ENCODE assay signal across 1 cellular context in the genomic region with DNA sequence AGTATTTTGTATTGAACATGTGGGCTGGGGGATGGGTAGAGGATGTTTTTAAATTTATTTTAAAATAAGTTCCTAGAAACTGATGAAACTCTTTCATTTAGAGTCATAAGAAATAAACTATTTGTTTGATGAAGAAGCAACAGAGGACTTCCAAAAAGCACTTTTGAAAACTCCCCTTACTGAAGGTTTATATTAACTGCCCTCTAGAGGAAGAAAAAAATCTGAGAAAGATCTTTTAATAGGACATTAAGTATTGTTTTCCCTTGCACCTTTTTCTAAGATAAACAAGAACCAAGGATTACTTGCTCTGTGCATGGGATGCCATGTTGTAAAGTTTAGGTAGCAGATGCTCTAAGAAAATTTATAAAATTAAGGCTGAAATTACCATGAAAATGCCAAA.
TF ChIP-seq lines count a peak whose summit lies in the region.

No MANE protein-coding gene starts in this region.

TF ChIP-seq in IMR-90, 13 proteins besides CTCF, POLR2A, EP300 and RAD21 (continued from another document):
- TF ChIP-seq CHD1 (IDR thresholded peaks at IDR 0.05; ENCODE audit: low read depth, low read length) (no peak), MAZ (IDR thresholded peaks at IDR 0.05; ENCODE audit: borderline replicate concordance, low read depth, low read length) (no peak), RCOR1 (IDR thresholded peaks at IDR 0.05; ENCODE audit: insufficient replicate concordance, low read length) (no peak), BHLHE40 (IDR thresholded peaks at IDR 0.05; ENCODE audit: low read depth, low read length) (no peak), MXI1 (IDR thresholded peaks at IDR 0.05; ENCODE audit: borderline replicate concordance, low read depth, low read length) (no peak), RFX5 (IDR thresholded peaks at IDR 0.05; ENCODE audit: low read depth, low read length) (no peak), CEBPB (IDR thresholded peaks at IDR 0.05; ENCODE audit: low read depth, low read length) (no peak), NFE2L2 (IDR thresholded peaks at IDR 0.05; ENCODE audit: low read depth, low read length) (no peak), FOS (IDR thresholded peaks at IDR 0.05; ENCODE audit: low read depth, low read length) (no peak), ELK1 (IDR thresholded peaks at IDR 0.05; ENCODE audit: borderline replicate concordance, low read depth, low read length) (no peak), SMC3 (IDR thresholded peaks at IDR 0.05; ENCODE audit: low read depth, low read length) (no peak)
